Comparison of ENCODE assay signal across 1 cellular context in genomic region chr2:197848602-197849001, GRCh38.
TF ChIP-seq lines count a peak whose summit lies in the region.

No MANE protein-coding gene starts in this region.

TF ChIP-seq in H1, 55 proteins besides CTCF, POLR2A, EP300 and RAD21:
- TF ChIP-seq NANOG (IDR thresholded peaks at IDR 0.05; ENCODE audit: insufficient read depth, low read depth, low read length, poor library complexity, severe bottlenecking), result no peak
- TF ChIP-seq CEBPB (IDR thresholded peaks at IDR 0.05; ENCODE audit: low read depth, low read length), result no peak
- no peak for TF ChIP-seq NRF1 (IDR thresholded peaks at IDR 0.05; ENCODE audit: low read depth, low read length)
